15 cellular contexts compared by ENCODE assay signal in genomic region chr7:78197447-78197846, GRCh38.
DNase-seq lines count a peak whose midpoint lies in the region; ATAC-seq and TF ChIP-seq lines count a peak whose summit lies in the region.
"Had no signal": no experiment of that assay in that cellular context is flagged by ENCODE, and none has a peak within 500 bp of the region (broad histone marks: within the 10 kb centered on the region; RNA-seq: fewer than 3 reads in every experiment).

No MANE protein-coding gene starts in this region.

- H3K27ac ChIP-seq in BLaER1 treated with 17β-estradiol and CSF1 and Interleukin-3, amounts not matched to agents 10 nM and 100 nM = peak overlapping the region in 6 of 11 experiments; percentile 8 to 77 (median 60); a peak in 9 of 22 replicates
- H3K27ac ChIP-seq: body of pancreas, lower lobe of right lung had no signal

- DNase-seq in HCEC 1CT = peak; percentile 87
- DNase-seq in adipocyte (ENCODE audit: low read depth) = peak; percentile 77
- peak; percentile 43 for DNase-seq in kidney epithelial cell (ENCODE audit: low read depth)
- DNase-seq in DMS79 (lab: John Stamatoyannopoulos, UW) = no peak
- DNase-seq in dermis blood vessel endothelial cell = no peak
- DNase-seq in posterior vena cava (ENCODE audit: low spot score) = no peak
- DNase-seq: body of pancreas; Caco-2; effector memory CD8-positive, alpha-beta T cell; lower lobe of right lung; T-helper 2 cell had no signal

- intact Hi-C loops in posterior vena cava (cut with DNase I) = no loop called here

- no peak for ATAC-seq in HG03442 (IDR thresholded peaks at IDR 0.05; ENCODE audit: unreplicated experiment)
- ATAC-seq: activated T-helper 17 cell treated with anti-CD3 and anti-CD28 coated beads, Interleukin-2, amount 50 U/mL, for 72 hours; body of pancreas; effector memory CD8-positive, alpha-beta T cell; lower lobe of right lung; Panc1 had no signal

- peak overlapping the region in 6 of 11 experiments; percentile 26 to 73 (median 64); a peak in 11 of 22 replicates for H3K4me2 ChIP-seq in BLaER1 treated with 17β-estradiol and CSF1 and Interleukin-3, amounts not matched to agents 10 nM and 100 nM

- H3K27me3 ChIP-seq in BLaER1 treated with 17β-estradiol and CSF1 and Interleukin-3, amounts not matched to agents 10 nM and 100 nM = no peaks in the 10 kb centered on the region
- no peaks in the 10 kb centered on the region for H3K27me3 ChIP-seq in adipocyte (replicated peaks; ENCODE audit: control insufficient read depth, insufficient read depth, low read length)
- H3K27me3 ChIP-seq in kidney epithelial cell (ENCODE audit: control insufficient read depth, insufficient read depth, low read length) = no peaks in the 10 kb centered on the region
- H3K27me3 ChIP-seq: body of pancreas had no signal

- no peaks in the 10 kb centered on the region for H3K9me3 ChIP-seq in BLaER1 treated with 17β-estradiol and CSF1 and Interleukin-3, amounts not matched to agents 10 nM and 100 nM (replicated peaks in 1 of 11)
- H3K9me3 ChIP-seq in adipocyte (ENCODE audit: control insufficient read depth, low read length) = no peaks in the 10 kb centered on the region
- H3K9me3 ChIP-seq: body of pancreas, Caco-2, lower lobe of right lung had no signal

- no peaks in the 10 kb centered on the region for H4K20me1 ChIP-seq in BLaER1 treated with 17β-estradiol and CSF1 and Interleukin-3, amounts not matched to agents 10 nM and 100 nM

- H3K9ac ChIP-seq in BLaER1 treated with 17β-estradiol and CSF1 and Interleukin-3, amounts not matched to agents 10 nM and 100 nM = peak overlapping the region in 1 of 11 experiments; percentile 34; a peak in 3 of 22 replicates
- no peak overlapping the region for H3K9ac ChIP-seq in adipocyte (ENCODE audit: low read length)

- H3K36me3 ChIP-seq in BLaER1 treated with 17β-estradiol and CSF1 and Interleukin-3, amounts not matched to agents 10 nM and 100 nM = no peaks in the 10 kb centered on the region
- H3K36me3 ChIP-seq in adipocyte (ENCODE audit: control insufficient read depth, insufficient read depth, low read length, severe bottlenecking) = no peaks in the 10 kb centered on the region
- H3K36me3 ChIP-seq in kidney epithelial cell (ENCODE audit: control insufficient read depth, insufficient read depth, low read length) = no peaks in the 10 kb centered on the region
- H3K36me3 ChIP-seq: lower lobe of right lung had no signal

- no peak for TF ChIP-seq CTCF in kidney epithelial cell (IDR thresholded peaks at IDR 0.05; ENCODE audit: insufficient read depth, low read length, poor library complexity, severe bottlenecking)

- peaks cover 0 to 34% (median 6%) of the 10 kb centered on the region in 10 experiments; a peak in 9 of 20 replicates for H3K4me1 ChIP-seq in BLaER1 treated with 17β-estradiol and CSF1 and Interleukin-3, amounts not matched to agents 10 nM and 100 nM
- H3K4me1 ChIP-seq in adipocyte (ENCODE audit: control insufficient read depth, insufficient read depth, low read length) = peaks cover 28% of the 10 kb centered on the region
- H3K4me1 ChIP-seq: body of pancreas, Caco-2, lower lobe of right lung had no signal

- H3K4me3 ChIP-seq in BLaER1 treated with 17β-estradiol and CSF1 and Interleukin-3, amounts not matched to agents 10 nM and 100 nM = no peak overlapping the region
- H3K4me3 ChIP-seq in adipocyte (ENCODE audit: low read length) (no peak overlapping the region), kidney epithelial cell (ENCODE audit: low read depth, low read length) (no peak overlapping the region)
- H3K4me3 ChIP-seq: body of pancreas, lower lobe of right lung had no signal

Comparison
In these comparisons a context has a peak if more than half of its experiments do, and no peak if none do; other contexts are left out.
1. DNase-seq: peak in HCEC 1CT (single experiment), adipocyte (single experiment) and kidney epithelial cell (single experiment); none in DMS79 (single experiment), dermis blood vessel endothelial cell (single experiment) and posterior vena cava (single experiment).